1 cellular context compared by ENCODE assay signal in genomic region chrX:49073641-49074575, GRCh38.
A peak's percentile ranks its signal among the peaks of the same experiment; 100 is the strongest.
TF ChIP-seq lines count a peak whose summit lies in the region.

A gene with protein sequence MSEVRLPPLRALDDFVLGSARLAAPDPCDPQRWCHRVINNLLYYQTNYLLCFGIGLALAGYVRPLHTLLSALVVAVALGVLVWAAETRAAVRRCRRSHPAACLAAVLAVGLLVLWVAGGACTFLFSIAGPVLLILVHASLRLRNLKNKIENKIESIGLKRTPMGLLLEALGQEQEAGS (minus strand): TSS chrX:49074002. CDS start chrX:49073987, 15 bp downstream.

TF ChIP-seq in SK-N-SH, 30 proteins besides CTCF, POLR2A, EP300 and RAD21 (continued from another document):
- TF ChIP-seq GABPA (IDR thresholded peaks at IDR 0.05; ENCODE audit: low read depth) (peak; percentile 77), JUND (IDR thresholded peaks at IDR 0.05) (no peak; the same call in 1 of the 2 replicates), RFX5 (IDR thresholded peaks at IDR 0.05; ENCODE audit: low read length) (no peak), RXRA (IDR thresholded peaks at IDR 0.05; ENCODE audit: borderline replicate concordance, low read depth) (no peak), GATA2 (CRISPR knock-in tag; IDR thresholded peaks at IDR 0.05) (no peak), ZBTB33 (IDR thresholded peaks at IDR 0.05; ENCODE audit: borderline replicate concordance, low read depth) (peak; percentile 26; the same call in 1 of the 2 replicates), FOSL2 (IDR thresholded peaks at IDR 0.05; ENCODE audit: borderline replicate concordance, low read depth) (no peak)
- TF ChIP-seq, protein P1, sequence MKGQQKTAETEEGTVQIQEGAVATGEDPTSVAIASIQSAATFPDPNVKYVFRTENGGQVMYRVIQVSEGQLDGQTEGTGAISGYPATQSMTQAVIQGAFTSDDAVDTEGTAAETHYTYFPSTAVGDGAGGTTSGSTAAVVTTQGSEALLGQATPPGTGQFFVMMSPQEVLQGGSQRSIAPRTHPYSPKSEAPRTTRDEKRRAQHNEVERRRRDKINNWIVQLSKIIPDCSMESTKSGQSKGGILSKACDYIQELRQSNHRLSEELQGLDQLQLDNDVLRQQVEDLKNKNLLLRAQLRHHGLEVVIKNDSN (IDR thresholded peaks at IDR 0.05; ENCODE audit: borderline replicate concordance, low read depth), result peak; percentile 97
- TF ChIP-seq, protein P2, sequence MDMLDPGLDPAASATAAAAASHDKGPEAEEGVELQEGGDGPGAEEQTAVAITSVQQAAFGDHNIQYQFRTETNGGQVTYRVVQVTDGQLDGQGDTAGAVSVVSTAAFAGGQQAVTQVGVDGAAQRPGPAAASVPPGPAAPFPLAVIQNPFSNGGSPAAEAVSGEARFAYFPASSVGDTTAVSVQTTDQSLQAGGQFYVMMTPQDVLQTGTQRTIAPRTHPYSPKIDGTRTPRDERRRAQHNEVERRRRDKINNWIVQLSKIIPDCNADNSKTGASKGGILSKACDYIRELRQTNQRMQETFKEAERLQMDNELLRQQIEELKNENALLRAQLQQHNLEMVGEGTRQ (IDR thresholded peaks at IDR 0.05; ENCODE audit: borderline replicate concordance, low read depth, low read length), result peak; percentile 79
